ENCODE assay signal across 12 cellular contexts in genomic region chr12:43728117-43728516, GRCh38. TPM values are rescaled to one million over a fixed set of nuclear protein-coding genes. Genes with fewer than 3 reads are reported as not detected.
DNase-seq lines count a peak whose midpoint lies in the region; ATAC-seq, FAIRE-seq and TF ChIP-seq lines count a peak whose summit lies in the region.
"Had no signal": no experiment of that assay in that cellular context is flagged by ENCODE, and none has a peak within 500 bp of the region (broad histone marks: within the 10 kb centered on the region; RNA-seq: fewer than 3 reads in every experiment).

No MANE protein-coding gene starts in this region.

- TF ChIP-seq CTCF in D721Med (IDR thresholded peaks at IDR 0.05; ENCODE audit: insufficient read depth, missing control alignments) (peak; percentile 47), HFFc6 (IDR thresholded peaks at IDR 0.05) (peak; percentile 76), astrocyte (IDR thresholded peaks at IDR 0.05; ENCODE audit: insufficient read depth, low read depth, low read length) (peak; percentile 21), vagina (IDR thresholded peaks at IDR 0.05) (no peak)

- H3K4me1 ChIP-seq in astrocyte (ENCODE audit: insufficient read depth, low read length) (no peaks in the 10 kb centered on the region), vagina (no peaks in the 10 kb centered on the region)
- H3K4me1 ChIP-seq: testis had no signal

- H4K20me1 ChIP-seq in astrocyte (ENCODE audit: insufficient read depth, low read length), result no peaks in the 10 kb centered on the region

- H3K4me3 ChIP-seq in astrocyte (ENCODE audit: insufficient read depth, low read depth, low read length), result no peak overlapping the region
- no peak overlapping the region for H3K4me3 ChIP-seq in vagina
- H3K4me3 ChIP-seq: testis had no signal

- no peak overlapping the region for H3K4me3 Mint-ChIP-seq in HFFc6
- H3K4me3 Mint-ChIP-seq in astrocyte (ENCODE audit: unreplicated experiment), result no peak overlapping the region
- H3K4me3 Mint-ChIP-seq in activated CD4-positive, alpha-beta memory T cell treated with anti-CD3 and anti-CD28 coated beads for 36 hours, result no peak overlapping the region
- H3K4me3 Mint-ChIP-seq: natural killer cell; T-helper 2 cell treated with Interferon-gamma antibody and Interleukin-4, amounts not matched to agents 5 μg/mL and 100 μg/mL, for 36 hours had no signal

- POLR2A ChIA-PET in activated CD4-positive, alpha-beta memory T cell treated with anti-CD3 and anti-CD28 coated beads for 36 hours (lab: Charles Lee), result no interaction called here

- no peak overlapping the region for H3K27ac ChIP-seq in astrocyte (ENCODE audit: low read depth, low read length)
- no peak overlapping the region for H3K27ac ChIP-seq in vagina
- H3K27ac ChIP-seq: testis had no signal

- H3K27me3 Mint-ChIP-seq in HFFc6 (ENCODE audit: insufficient read depth) (no peaks in the 10 kb centered on the region; the same call in 1 of the 2 replicates), astrocyte (ENCODE audit: low read depth, unreplicated experiment) (no peaks in the 10 kb centered on the region)
- H3K27me3 Mint-ChIP-seq in activated CD4-positive, alpha-beta memory T cell treated with anti-CD3 and anti-CD28 coated beads for 36 hours, result no peaks in the 10 kb centered on the region

- ATAC-seq in GM19463 (IDR thresholded peaks at IDR 0.05; ENCODE audit: unreplicated experiment), result no peak
- ATAC-seq: natural killer cell had no signal

- CTCF ChIA-PET in activated CD4-positive, alpha-beta memory T cell treated with anti-CD3 and anti-CD28 coated beads for 36 hours (lab: Charles Lee), result no interaction called here

- H2AFZ ChIP-seq in astrocyte (ENCODE audit: low read depth, low read length), result no peak overlapping the region

- H3K9me3 Mint-ChIP-seq in HFFc6 (no peaks in the 10 kb centered on the region), astrocyte (ENCODE audit: unreplicated experiment) (peaks cover 2% of the 10 kb centered on the region)
- no peaks in the 10 kb centered on the region for H3K9me3 Mint-ChIP-seq in activated CD4-positive, alpha-beta memory T cell treated with anti-CD3 and anti-CD28 coated beads for 36 hours
- H3K9me3 Mint-ChIP-seq: natural killer cell; T-helper 2 cell treated with Interferon-gamma antibody and Interleukin-4, amounts not matched to agents 5 μg/mL and 100 μg/mL, for 36 hours had no signal

- H3K27ac Mint-ChIP-seq in HFFc6, result no peak overlapping the region
- no peak overlapping the region for H3K27ac Mint-ChIP-seq in astrocyte (ENCODE audit: unreplicated experiment)
- no peak overlapping the region for H3K27ac Mint-ChIP-seq in activated CD4-positive, alpha-beta memory T cell treated with anti-CD3 and anti-CD28 coated beads for 36 hours
- H3K27ac Mint-ChIP-seq: natural killer cell; T-helper 2 cell treated with Interferon-gamma antibody and Interleukin-4, amounts not matched to agents 5 μg/mL and 100 μg/mL, for 36 hours had no signal

- peaks cover 11% of the 10 kb centered on the region; the same call in 1 of the 2 replicates for H3K4me1 Mint-ChIP-seq in HFFc6 (ENCODE audit: low read depth)
- no peaks in the 10 kb centered on the region for H3K4me1 Mint-ChIP-seq in astrocyte (ENCODE audit: low read depth, unreplicated experiment)
- H3K4me1 Mint-ChIP-seq in activated CD4-positive, alpha-beta memory T cell treated with anti-CD3 and anti-CD28 coated beads for 36 hours (ENCODE audit: low read depth), result peaks cover 12% of the 10 kb centered on the region
- H3K4me1 Mint-ChIP-seq: natural killer cell had no signal

- H3K9me3 ChIP-seq in astrocyte (ENCODE audit: insufficient read depth, low read depth, low read length), result no peaks in the 10 kb centered on the region
- no peaks in the 10 kb centered on the region for H3K9me3 ChIP-seq in vagina
- H3K9me3 ChIP-seq: testis had no signal

- H3K36me3 ChIP-seq in astrocyte (ENCODE audit: insufficient read depth, low read length), result no peaks in the 10 kb centered on the region
- H3K36me3 ChIP-seq in vagina, result no peaks in the 10 kb centered on the region

- no peak overlapping the region for H3K9ac ChIP-seq in astrocyte (ENCODE audit: low read length)

- intact Hi-C loops in activated CD4-positive, alpha-beta memory T cell treated with anti-CD3 and anti-CD28 coated beads for 36 hours (cut with micrococcal nuclease), result loop anchor here (10.0 kb wide), 1 partner anchor 283 kb away; no protein-coding TSS in a partner anchor
- intact Hi-C loops in vagina (cut with DNase I), result no loop called here

- H3K36me3 Mint-ChIP-seq in HFFc6 (ENCODE audit: low read depth), result 0 out of 2 replicates have a peak, but pooled peaks cover 5% of the 10 kb centered on the region
- H3K36me3 Mint-ChIP-seq in astrocyte (ENCODE audit: low read depth, unreplicated experiment), result peaks cover 2% of the 10 kb centered on the region
- H3K36me3 Mint-ChIP-seq in activated CD4-positive, alpha-beta memory T cell treated with anti-CD3 and anti-CD28 coated beads for 36 hours, result peaks cover 12% of the 10 kb centered on the region
- H3K36me3 Mint-ChIP-seq: natural killer cell had no signal

- H3K27me3 ChIP-seq in astrocyte (ENCODE audit: insufficient read depth, low read length) (no peaks in the 10 kb centered on the region), vagina (no peaks in the 10 kb centered on the region)
- H3K27me3 ChIP-seq: testis had no signal

- no peak overlapping the region for H3K4me2 ChIP-seq in astrocyte (ENCODE audit: low read length)

- no peak for TF ChIP-seq POLR2A in vagina (IDR thresholded peaks at IDR 0.05)

- no peaks in the 10 kb centered on the region for H3K79me2 ChIP-seq in astrocyte (ENCODE audit: insufficient read depth, low read length)

- DNase-seq in D721Med (ENCODE audit: insufficient read length, low spot score) (no peak), HFFc6 (no peak), astrocyte (ENCODE audit: low read depth) (no peak), midbrain (lab: John Stamatoyannopoulos, UW) (peak; percentile 8), AML-193 (lab: John Stamatoyannopoulos, UW) (no peak), vagina (ENCODE audit: extremely low spot score in 2 of 2) (no peak)
- DNase-seq in activated CD4-positive, alpha-beta memory T cell treated with anti-CD3 and anti-CD28 coated beads for 36 hours, result no peak
- DNase-seq: natural killer cell; stimulated activated CD4-positive, alpha-beta T cell treated with anti-CD3 and anti-CD28 coated beads, Interleukin-4, amount 100 ng/mL, for 1 hour; testis had no signal

- FAIRE-seq in D721Med (lab: Jason Lieb, UNC) (no peak), astrocyte (lab: Jason Lieb, UNC) (no peak)

RNA-seq across cellular contexts. Expression of gene PUS7L, which starts 30.5 kb away (rescaled TPM):
- 10 to 100 TPM; 14.3 to 22.6 (median 17.2) TPM for total RNA-seq in HFFc6 (2021; fragmentation: NEBNext Ultra II Directional; extraction: Animal tissue kit (Norgen Biotek cat#: 25700))
- 8.9 and 11.4 TPM in 2 replicates for total RNA-seq in astrocyte
- 10 to 100 TPM; 14.8 to 16.0 TPM for total RNA-seq in activated CD4-positive, alpha-beta memory T cell treated with anti-CD3 and anti-CD28 coated beads for 36 hours
- 13.0 TPM for total RNA-seq in vagina

RNA-seq across cellular contexts. Expression of gene IRAK4, which starts 30.6 kb away (rescaled TPM):
- total RNA-seq in HFFc6 (2021; fragmentation: NEBNext Ultra II Directional; extraction: Animal tissue kit (Norgen Biotek cat#: 25700)), result 10 to 100 TPM; 11.5 to 13.1 (median 12.0) TPM
- total RNA-seq in astrocyte, result 8.3 and 9.9 TPM in 2 replicates
- 10 to 100 TPM; 30.8 to 33.6 TPM for total RNA-seq in activated CD4-positive, alpha-beta memory T cell treated with anti-CD3 and anti-CD28 coated beads for 36 hours
- 16.9 TPM for total RNA-seq in vagina

Comparison
In these comparisons a context has a peak if more than half of its experiments do, and no peak if none do; other contexts are left out.
1. CTCF ChIP-seq: peak in D721Med (single experiment), HFFc6 (single experiment) and astrocyte (single experiment); none in vagina (0 of 3).